24 cellular contexts compared by ENCODE assay signal in the genomic region with DNA sequence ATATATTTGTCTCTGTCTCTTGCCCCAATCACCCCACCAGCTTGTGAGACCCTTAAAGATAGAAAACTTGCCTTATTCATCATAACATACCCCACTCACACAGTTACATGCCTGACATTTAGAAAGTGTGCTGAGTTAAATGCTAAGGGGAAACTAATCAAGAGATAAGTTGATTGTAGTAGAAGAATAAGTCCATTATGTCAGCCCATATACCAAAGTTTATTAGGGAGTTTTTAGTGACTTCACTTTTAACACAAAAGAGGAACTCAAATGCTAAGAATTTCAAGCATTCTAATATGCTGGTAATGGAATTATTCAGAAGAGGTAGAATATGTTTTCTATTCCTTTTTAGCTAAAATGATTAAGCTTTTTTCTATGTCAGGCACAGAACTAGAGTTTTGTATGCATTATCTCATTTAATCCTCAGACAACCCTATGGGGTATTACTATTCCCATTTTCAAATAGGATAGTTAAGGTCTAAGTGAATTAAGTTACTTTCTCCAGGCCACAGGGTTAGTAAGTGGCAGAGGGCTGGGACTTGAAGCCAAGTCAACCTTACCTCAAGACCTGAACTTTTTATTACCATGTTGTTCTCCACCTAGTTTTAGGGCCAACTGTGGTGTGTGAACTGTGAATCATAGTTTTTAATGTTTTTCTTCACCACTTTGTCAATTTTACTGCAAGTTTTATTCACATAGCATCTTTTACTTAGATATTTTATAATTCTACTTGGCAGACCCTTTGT. TPM values are rescaled to one million over a fixed set of nuclear protein-coding genes. Genes with fewer than 3 reads are reported as not detected.
DNase-seq lines count a peak whose midpoint lies in the region; ATAC-seq, FAIRE-seq and TF ChIP-seq lines count a peak whose summit lies in the region.
"Had no signal": no experiment of that assay in that cellular context is flagged by ENCODE, and none has a peak within 500 bp of the region (broad histone marks: within the 10 kb centered on the region; RNA-seq: fewer than 3 reads in every experiment).

No MANE protein-coding gene starts in this region.

- intact Hi-C loops in activated B cell treated with CpG ODN at 0.5 μM for 24 hours (cut with micrococcal nuclease) = no loop called here

- no peak for DNase-seq in activated B cell treated with CpG ODN at 0.5 μM for 24 hours
- no peak for DNase-seq in urothelium cell line (ENCODE audit: low spot score)
- DNase-seq in activated CD8-positive, alpha-beta memory T cell treated with anti-CD3 and anti-CD28 coated beads, Interleukin-2, amount 50 U/mL, for 4 hours = no peak
- DNase-seq in DMS114 treated with DMSO at 0.1 percent for 48 hours (lab: John Stamatoyannopoulos, UW; ENCODE audit: unreplicated experiment) = no peak
- DNase-seq in activated naive CD4-positive, alpha-beta T cell treated with anti-CD3 and anti-CD28 coated beads, Interleukin-2, amount 50 U/mL, for 72 hours (ENCODE audit: low spot score in 2 of 2) = no peak
- DNase-seq: activated CD4-positive, alpha-beta T cell treated with anti-CD3 and anti-CD28 coated beads for 4 hours; activated T-cell treated with anti-CD3 and anti-CD28 coated beads for 4 hours; amygdala; C1 segment of cervical spinal cord; Caco-2; gastrocnemius medialis; HCEC 1CT; NCI-H1436; NCI-H345; NCI-H748 treated with DMSO at 0.1 percent for 48 hours; nephron progenitor cell; SIG-M5; substantia nigra had no signal

- H3K36me3 Mint-ChIP-seq in activated B cell treated with CpG ODN at 0.5 μM for 24 hours (ENCODE audit: low read depth) = no peaks in the 10 kb centered on the region
- H3K36me3 Mint-ChIP-seq in activated naive CD4-positive, alpha-beta T cell treated with anti-CD3 and anti-CD28 coated beads, Interleukin-2, amount 50 U/mL, for 72 hours = no peaks in the 10 kb centered on the region
- H3K36me3 Mint-ChIP-seq: activated naive CD4-positive, alpha-beta T cell treated with anti-CD3 and anti-CD28 coated beads, Interleukin-2, amount 50 U/mL, for 24 hours; stimulated activated effector memory CD8-positive, alpha-beta T cell treated with anti-CD3 and anti-CD28 coated beads, Interleukin-12 subunit alpha, Interleukin-12 subunit beta, amount 100 ng/mL, for 72 hours had no signal

- POLR2A ChIA-PET in activated B cell treated with CpG ODN at 0.5 μM for 24 hours (lab: Charles Lee) = interaction anchor here (0.7 kb wide), 1 partner anchor 92 kb away, joined by 3 read pairs; no protein-coding TSS in a partner anchor

- H3K27ac Mint-ChIP-seq in activated B cell treated with CpG ODN at 0.5 μM for 24 hours = no peak overlapping the region
- H3K27ac Mint-ChIP-seq in activated naive CD4-positive, alpha-beta T cell treated with anti-CD3 and anti-CD28 coated beads, Interleukin-2, amount 50 U/mL, for 72 hours = no peak overlapping the region
- H3K27ac Mint-ChIP-seq: activated naive CD4-positive, alpha-beta T cell treated with anti-CD3 and anti-CD28 coated beads, Interleukin-2, amount 50 U/mL, for 24 hours; nephron progenitor cell; stimulated activated effector memory CD8-positive, alpha-beta T cell treated with anti-CD3 and anti-CD28 coated beads, Interleukin-12 subunit alpha, Interleukin-12 subunit beta, amount 100 ng/mL, for 72 hours; T-helper 2 cell treated with Interferon-gamma antibody and Interleukin-4, amounts not matched to agents 5 μg/mL and 100 μg/mL, for 36 hours had no signal

- H3K9me3 Mint-ChIP-seq in activated B cell treated with CpG ODN at 0.5 μM for 24 hours = no peaks in the 10 kb centered on the region
- H3K9me3 Mint-ChIP-seq in activated naive CD4-positive, alpha-beta T cell treated with anti-CD3 and anti-CD28 coated beads, Interleukin-2, amount 50 U/mL, for 72 hours = no peaks in the 10 kb centered on the region
- H3K9me3 Mint-ChIP-seq: activated naive CD4-positive, alpha-beta T cell treated with anti-CD3 and anti-CD28 coated beads, Interleukin-2, amount 50 U/mL, for 24 hours; nephron progenitor cell; stimulated activated effector memory CD8-positive, alpha-beta T cell treated with anti-CD3 and anti-CD28 coated beads, Interleukin-12 subunit alpha, Interleukin-12 subunit beta, amount 100 ng/mL, for 72 hours; T-helper 2 cell treated with Interferon-gamma antibody and Interleukin-4, amounts not matched to agents 5 μg/mL and 100 μg/mL, for 36 hours had no signal

- peaks cover 7% of the 10 kb centered on the region for H3K4me1 Mint-ChIP-seq in activated B cell treated with CpG ODN at 0.5 μM for 24 hours
- H3K4me1 Mint-ChIP-seq: activated naive CD4-positive, alpha-beta T cell treated with anti-CD3 and anti-CD28 coated beads, Interleukin-2, amount 50 U/mL, for 24 hours; stimulated activated effector memory CD8-positive, alpha-beta T cell treated with anti-CD3 and anti-CD28 coated beads, Interleukin-12 subunit alpha, Interleukin-12 subunit beta, amount 100 ng/mL, for 72 hours had no signal

- ATAC-seq in GM19023 (IDR thresholded peaks at IDR 0.05; ENCODE audit: unreplicated experiment) = peak; percentile 58
- ATAC-seq in HG02884 (IDR thresholded peaks at IDR 0.05; ENCODE audit: unreplicated experiment) = peak; percentile 75
- peak; percentile 37 for ATAC-seq in activated B cell treated with CpG ODN at 0.5 μM for 24 hours (ENCODE audit: low read depth)
- no peak for ATAC-seq in activated naive CD4-positive, alpha-beta T cell treated with anti-CD3 and anti-CD28 coated beads, Interleukin-2, amount 50 U/mL, for 72 hours
- ATAC-seq: gastrocnemius medialis; stimulated activated effector memory CD8-positive, alpha-beta T cell treated with anti-CD3 and anti-CD28 coated beads, Interleukin-12 subunit alpha, Interleukin-12 subunit beta, amount 100 ng/mL, for 72 hours had no signal

- no peak overlapping the region for H3K4me3 Mint-ChIP-seq in activated B cell treated with CpG ODN at 0.5 μM for 24 hours
- H3K4me3 Mint-ChIP-seq: activated naive CD4-positive, alpha-beta T cell treated with anti-CD3 and anti-CD28 coated beads, Interleukin-2, amount 50 U/mL, for 24 hours; nephron progenitor cell; stimulated activated effector memory CD8-positive, alpha-beta T cell treated with anti-CD3 and anti-CD28 coated beads, Interleukin-12 subunit alpha, Interleukin-12 subunit beta, amount 100 ng/mL, for 72 hours; T-helper 2 cell treated with Interferon-gamma antibody and Interleukin-4, amounts not matched to agents 5 μg/mL and 100 μg/mL, for 36 hours had no signal

- H3K27me3 Mint-ChIP-seq in activated B cell treated with CpG ODN at 0.5 μM for 24 hours = peaks cover 12% of the 10 kb centered on the region

- peak; percentile 17 for FAIRE-seq in urothelium cell line (lab: Jason Lieb, UNC)
- FAIRE-seq: endothelial cell of umbilical vein had no signal

- TF ChIP-seq CTCF in activated B cell treated with CpG ODN at 0.5 μM for 24 hours (IDR thresholded peaks at IDR 0.05) = no peak

- CTCF ChIA-PET in activated B cell treated with CpG ODN at 0.5 μM for 24 hours (lab: Charles Lee) = interaction anchor here (1.2 kb wide), 1 partner anchor 44 kb away, joined by 3 read pairs; no protein-coding TSS in a partner anchor

RNA-seq across cellular contexts. Expression of a gene that starts 19.6 kb away (rescaled TPM):
- total RNA-seq in activated B cell treated with CpG ODN at 0.5 μM for 24 hours = 1.8 and 2.3 TPM in 2 replicates
- 1 to 10 TPM; 2.2 to 5.8 TPM for total RNA-seq in activated naive CD4-positive, alpha-beta T cell treated with anti-CD3 and anti-CD28 coated beads, Interleukin-2, amount 50 U/mL, for 72 hours

Comparison
In these comparisons a context has a peak if more than half of its experiments do, and no peak if none do; other contexts are left out.
1. ATAC-seq: peak in GM19023 (single experiment), HG02884 (single experiment) and activated B cell treated with CpG ODN at 0.5 μM for 24 hours (single experiment); none in activated naive CD4-positive, alpha-beta T cell treated with anti-CD3 and anti-CD28 coated beads, Interleukin-2, amount 50 U/mL, for 72 hours (0 of 2).